In genomic region chr3:137988982-137989381, GRCh38 we compare ENCODE assay signal across 1 cellular context.
TF ChIP-seq lines count a peak whose summit lies in the region.

No MANE protein-coding gene starts in this region.

TF ChIP-seq in GM12878, 131 proteins besides CTCF, POLR2A, EP300 and RAD21 (continued from another document):
- no peak for TF ChIP-seq ZNF592 (IDR thresholded peaks at IDR 0.05)
- peak; percentile 50; the same call in 1 of the 2 replicates for TF ChIP-seq RELB (IDR thresholded peaks at IDR 0.05; ENCODE audit: low read depth)
- no peak for TF ChIP-seq E2F4 (IDR thresholded peaks at IDR 0.05; ENCODE audit: low read depth, low read length)
- TF ChIP-seq MYB (IDR thresholded peaks at IDR 0.05; ENCODE audit: borderline replicate concordance, low read depth, low read length): no peak
- TF ChIP-seq TARDBP (IDR thresholded peaks at IDR 0.05; ENCODE audit: borderline replicate concordance): peak; percentile 22; the same call in 1 of the 2 replicates
- peak; percentile 94 for TF ChIP-seq MEF2B (IDR thresholded peaks at IDR 0.05; ENCODE audit: partially characterized antibody, poor library complexity, severe bottlenecking)
- TF ChIP-seq BCL11A (IDR thresholded peaks at IDR 0.05; ENCODE audit: low read depth, low read length): peak; percentile 78
- TF ChIP-seq ZNF384 (IDR thresholded peaks at IDR 0.05; ENCODE audit: borderline replicate concordance, low read depth, low read length): no peak
- TF ChIP-seq RAD51 (IDR thresholded peaks at IDR 0.05): peak; percentile 14; the same call in 1 of the 2 replicates
- no peak for TF ChIP-seq EZH2 (IDR thresholded peaks at IDR 0.05; ENCODE audit: borderline replicate concordance, control insufficient read depth, low read depth, low read length)
- TF ChIP-seq MYC (IDR thresholded peaks at IDR 0.05; ENCODE audit: insufficient read depth, insufficient read length, insufficient replicate concordance, low read length, severe bottlenecking): no peak
- no peak for TF ChIP-seq YY1 (IDR thresholded peaks at IDR 0.05; ENCODE audit: low read depth, low read length)
- TF ChIP-seq USF1 (IDR thresholded peaks at IDR 0.05; ENCODE audit: borderline replicate concordance, extremely low read length, insufficient read depth, low read depth, low read length): no peak
- no peak for TF ChIP-seq NFYA (IDR thresholded peaks at IDR 0.05; ENCODE audit: borderline replicate concordance, low read depth, low read length)
- TF ChIP-seq BHLHE40 (IDR thresholded peaks at IDR 0.05; ENCODE audit: borderline replicate concordance in 1 of 2, low read depth in 2 of 2, low read length in 1 of 2): peak; percentile 77
- TF ChIP-seq ATF7 (IDR thresholded peaks at IDR 0.05; ENCODE audit: low read depth): peak; percentile 67
- TF ChIP-seq E2F8 (IDR thresholded peaks at IDR 0.05; ENCODE audit: low read depth, partially characterized antibody): no peak
- peak; percentile 96 for TF ChIP-seq PKNOX1 (IDR thresholded peaks at IDR 0.05)
- TF ChIP-seq ZBTB40 (IDR thresholded peaks at IDR 0.05; ENCODE audit: borderline replicate concordance): no peak
- TF ChIP-seq TCF12 (IDR thresholded peaks at IDR 0.05; ENCODE audit: low read depth, low read length): peak; percentile 62; the same call in 1 of the 2 replicates
- no peak for TF ChIP-seq ZBTB4 (CRISPR knock-in tag; IDR thresholded peaks at IDR 0.05)
- TF ChIP-seq KDM1A (IDR thresholded peaks at IDR 0.05; ENCODE audit: borderline replicate concordance): no peak
- no peak for TF ChIP-seq RB1 (IDR thresholded peaks at IDR 0.05; ENCODE audit: borderline replicate concordance)
- TF ChIP-seq CREM (IDR thresholded peaks at IDR 0.05; ENCODE audit: low read depth): peak; percentile 87
- TF ChIP-seq RCOR1 (conservative IDR thresholded peaks at IDR 0.05; ENCODE audit: low read depth, low read length): no peak
